1 cellular context compared by ENCODE assay signal in genomic region chr6:167115054-167115453, GRCh38.
TF ChIP-seq lines count a peak whose summit lies in the region.

No MANE protein-coding gene starts in this region.

TF ChIP-seq in SK-N-SH, 30 proteins besides CTCF, POLR2A, EP300 and RAD21 (continued from another document):
- no peak for TF ChIP-seq ZBTB33 (IDR thresholded peaks at IDR 0.05; ENCODE audit: borderline replicate concordance, low read depth)
- no peak for TF ChIP-seq FOSL2 (IDR thresholded peaks at IDR 0.05; ENCODE audit: borderline replicate concordance, low read depth)
- no peak for TF ChIP-seq FOXM1 (IDR thresholded peaks at IDR 0.05; ENCODE audit: low read depth)
- no peak for TF ChIP-seq TCF12 (IDR thresholded peaks at IDR 0.05)
- no peak for TF ChIP-seq IRF3 (IDR thresholded peaks at IDR 0.05; ENCODE audit: low read depth, low read length)
- no peak for TF ChIP-seq RFX5 (IDR thresholded peaks at IDR 0.05; ENCODE audit: low read length)
- TF ChIP-seq REST (IDR thresholded peaks at IDR 0.05; ENCODE audit: low read depth, low read length): no peak
- TF ChIP-seq GABPA (IDR thresholded peaks at IDR 0.05; ENCODE audit: low read depth): no peak
- no peak for TF ChIP-seq GATA2 (CRISPR knock-in tag; IDR thresholded peaks at IDR 0.05)
